18 cellular contexts compared by ENCODE assay signal in the genomic region with DNA sequence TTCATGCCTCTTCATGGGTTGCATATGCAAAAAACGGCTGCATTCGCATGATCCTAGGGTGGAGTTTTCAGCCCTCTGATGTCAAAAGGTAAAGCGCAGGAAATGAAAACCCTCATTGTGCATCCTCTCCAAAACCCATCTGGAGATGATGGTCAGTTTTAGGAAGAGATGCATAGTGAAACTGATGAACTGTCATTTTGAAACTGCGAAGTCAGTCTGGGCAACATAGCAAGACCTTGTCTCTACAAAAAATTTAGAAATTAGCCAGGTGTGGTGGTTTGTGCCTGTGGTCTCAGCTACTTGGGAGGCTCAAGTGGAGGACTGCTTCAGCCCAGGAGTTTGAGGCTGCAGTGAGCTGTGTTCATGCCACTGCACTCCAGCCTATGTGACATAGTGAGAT.
DNase-seq lines count a peak whose midpoint lies in the region; ATAC-seq and TF ChIP-seq lines count a peak whose summit lies in the region.
"Had no signal": no experiment of that assay in that cellular context is flagged by ENCODE, and none has a peak within 500 bp of the region (broad histone marks: within the 10 kb centered on the region; RNA-seq: fewer than 3 reads in every experiment).

No MANE protein-coding gene starts in this region.

- in situ Hi-C loops in GM13977 (cut with MboI; ENCODE audit: low pct_unique_long_range_greater_than_20kb, low sequenced_read_pairs, unreplicated experiment): no loop called here

- peak; percentile 35 for ATAC-seq in GM19395 (IDR thresholded peaks at IDR 0.05; ENCODE audit: unreplicated experiment)
- ATAC-seq in HG02763 (IDR thresholded peaks at IDR 0.05; ENCODE audit: unreplicated experiment): peak; percentile 34
- peak; percentile 21 for ATAC-seq in HG03571 (IDR thresholded peaks at IDR 0.05; ENCODE audit: unreplicated experiment)
- ATAC-seq: gastroesophageal sphincter, left lobe of liver had no signal

- TF ChIP-seq CTCF in GM13977 (IDR thresholded peaks at IDR 0.05; ENCODE audit: extremely low read depth, insufficient read depth, missing control alignments): no peak

- peak; percentile 57 for DNase-seq in GM13977 (ENCODE audit: low spot score)
- DNase-seq in COR-L47 (lab: John Stamatoyannopoulos, UW): no peak
- DNase-seq in NAMALWA (ENCODE audit: low spot score): no peak
- no peak for DNase-seq in NCI-H1694 (lab: John Stamatoyannopoulos, UW)
- no peak for DNase-seq in RKO (ENCODE audit: low spot score)
- DNase-seq: activated CD8-positive, alpha-beta memory T cell treated with anti-CD3 and anti-CD28 coated beads for 24 hours; KG1; NCI-H1436; NCI-H345; NK-92 treated with Interleukin-12 subunit alpha and Interleukin-12 subunit beta, amount 100 ng/mL, for 24 hours; retina; stimulated activated CD4-positive, alpha-beta T cell treated with anti-CD3 and anti-CD28 coated beads, Interleukin-12 subunit alpha, Interleukin-12 subunit beta, amount 100 ng/mL, for 4 hours; stimulated activated naive CD4-positive, alpha-beta T cell treated with Interleukin-2 at 50 U/mL for 16 hours had no signal
